In the genomic region with DNA sequence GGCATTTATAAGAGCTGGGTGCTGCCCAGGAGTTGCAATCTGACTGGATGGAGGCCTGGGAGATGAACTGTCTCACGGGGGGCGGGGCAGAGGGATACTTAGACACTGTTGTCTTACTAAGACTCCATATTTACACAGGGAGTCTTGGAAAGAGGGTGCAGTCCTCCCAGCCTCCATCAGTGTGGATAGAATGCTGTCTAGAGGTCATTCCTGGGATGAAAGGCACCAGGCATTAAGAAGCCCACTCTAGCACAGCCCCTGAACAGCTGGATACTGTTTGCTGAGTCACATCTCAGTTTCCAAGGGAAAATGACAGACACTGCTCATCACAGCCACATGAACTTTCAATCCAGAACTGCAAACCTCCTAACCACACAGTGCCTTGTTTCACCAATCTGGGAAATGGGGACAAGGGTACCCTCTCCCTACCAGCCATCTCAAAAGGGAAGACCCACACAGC, we compare ENCODE assay signal across 1 cellular context.
TF ChIP-seq lines count a peak whose summit lies in the region.

No MANE protein-coding gene starts in this region.

TF ChIP-seq in HepG2, 621 proteins besides CTCF, POLR2A, EP300 and RAD21:
- TF ChIP-seq ZNF101 (CRISPR knock-in tag; IDR thresholded peaks at IDR 0.05; ENCODE audit: borderline replicate concordance, low read depth) = no peak
- TF ChIP-seq, protein P1, sequence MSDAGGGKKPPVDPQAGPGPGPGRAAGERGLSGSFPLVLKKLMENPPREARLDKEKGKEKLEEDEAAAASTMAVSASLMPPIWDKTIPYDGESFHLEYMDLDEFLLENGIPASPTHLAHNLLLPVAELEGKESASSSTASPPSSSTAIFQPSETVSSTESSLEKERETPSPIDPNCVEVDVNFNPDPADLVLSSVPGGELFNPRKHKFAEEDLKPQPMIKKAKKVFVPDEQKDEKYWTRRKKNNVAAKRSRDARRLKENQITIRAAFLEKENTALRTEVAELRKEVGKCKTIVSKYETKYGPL (CRISPR knock-in tag; IDR thresholded peaks at IDR 0.05) = no peak
- no peak for TF ChIP-seq RBAK (CRISPR knock-in tag; IDR thresholded peaks at IDR 0.05)
- TF ChIP-seq, protein P2, sequence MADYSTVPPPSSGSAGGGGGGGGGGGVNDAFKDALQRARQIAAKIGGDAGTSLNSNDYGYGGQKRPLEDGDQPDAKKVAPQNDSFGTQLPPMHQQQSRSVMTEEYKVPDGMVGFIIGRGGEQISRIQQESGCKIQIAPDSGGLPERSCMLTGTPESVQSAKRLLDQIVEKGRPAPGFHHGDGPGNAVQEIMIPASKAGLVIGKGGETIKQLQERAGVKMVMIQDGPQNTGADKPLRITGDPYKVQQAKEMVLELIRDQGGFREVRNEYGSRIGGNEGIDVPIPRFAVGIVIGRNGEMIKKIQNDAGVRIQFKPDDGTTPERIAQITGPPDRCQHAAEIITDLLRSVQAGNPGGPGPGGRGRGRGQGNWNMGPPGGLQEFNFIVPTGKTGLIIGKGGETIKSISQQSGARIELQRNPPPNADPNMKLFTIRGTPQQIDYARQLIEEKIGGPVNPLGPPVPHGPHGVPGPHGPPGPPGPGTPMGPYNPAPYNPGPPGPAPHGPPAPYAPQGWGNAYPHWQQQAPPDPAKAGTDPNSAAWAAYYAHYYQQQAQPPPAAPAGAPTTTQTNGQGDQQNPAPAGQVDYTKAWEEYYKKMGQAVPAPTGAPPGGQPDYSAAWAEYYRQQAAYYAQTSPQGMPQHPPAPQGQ (CRISPR knock-in tag; IDR thresholded peaks at IDR 0.05; ENCODE audit: borderline replicate concordance) = no peak
- peak; percentile 73 for TF ChIP-seq ZNF629 (CRISPR knock-in tag; conservative IDR thresholded peaks at IDR 0.05)
- TF ChIP-seq YY1 (IDR thresholded peaks at IDR 0.05; ENCODE audit: insufficient read depth, insufficient replicate concordance, low read depth, low read length) = no peak
TF ChIP-seq in HepG2: peak in this region for 1.
